ENCODE assay signal across 1 cellular context in genomic region chr2:173623411-173624076, GRCh38.
TF ChIP-seq lines count a peak whose summit lies in the region.

No MANE protein-coding gene starts in this region.

TF ChIP-seq in GM23338, 12 proteins besides CTCF, POLR2A, EP300 and RAD21 (continued from another document):
- TF ChIP-seq ZNF114 (CRISPR knock-in tag; IDR thresholded peaks at IDR 0.05) (no peak), NANOG (IDR thresholded peaks at IDR 0.05; ENCODE audit: borderline replicate concordance) (no peak), STAT1 (IDR thresholded peaks at IDR 0.05; ENCODE audit: unreplicated experiment) (no peak), CREB1 (CRISPR knock-in tag; IDR thresholded peaks at IDR 0.05; ENCODE audit: low read depth) (no peak), ETS1 (IDR thresholded peaks at IDR 0.05) (no peak), ZNF462 (CRISPR knock-in tag; IDR thresholded peaks at IDR 0.05) (no peak), EZH2 (IDR thresholded peaks at IDR 0.05; ENCODE audit: low read depth, unreplicated experiment) (no peak), EZH2phosphoT487 (IDR thresholded peaks at IDR 0.05; ENCODE audit: unreplicated experiment) (no peak), JUNB (IDR thresholded peaks at IDR 0.05; ENCODE audit: unreplicated experiment) (no peak)
